Comparison of ENCODE assay signal across 8 cellular contexts in the genomic region with DNA sequence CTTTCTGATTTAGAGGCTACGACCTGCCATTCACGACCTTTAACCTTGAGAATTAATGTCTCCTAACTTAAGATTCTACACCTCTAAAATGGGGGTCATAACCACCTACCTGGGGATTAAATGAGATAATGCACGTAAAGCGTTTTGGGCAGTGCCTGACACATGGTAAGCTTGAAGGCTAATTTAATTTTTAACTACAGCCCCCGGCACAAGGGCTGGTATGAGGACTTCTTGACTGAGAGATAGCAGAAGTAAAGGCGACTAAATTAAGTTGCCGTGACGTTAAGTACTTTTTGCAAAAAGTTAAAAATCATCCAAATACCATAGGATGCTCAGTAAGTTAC. TPM values are rescaled to one million over a fixed set of nuclear protein-coding genes. Genes with fewer than 3 reads are reported as not detected.
DNase-seq lines count a peak whose midpoint lies in the region; ATAC-seq, FAIRE-seq and TF ChIP-seq lines count a peak whose summit lies in the region.

No MANE protein-coding gene starts in this region.

- no peaks in the 10 kb centered on the region for H3K27me3 ChIP-seq in CD4-positive, alpha-beta memory T cell (ENCODE audit: insufficient read depth, low read length)
- no peaks in the 10 kb centered on the region for H3K27me3 ChIP-seq in NT2/D1 (ENCODE audit: insufficient read depth, insufficient read length)
- H3K27me3 ChIP-seq in endodermal cell (ENCODE audit: control insufficient read depth, insufficient read depth, low read length, poor library complexity, severe bottlenecking) = no peaks in the 10 kb centered on the region
- no peaks in the 10 kb centered on the region for H3K27me3 ChIP-seq in neuronal stem cell (ENCODE audit: control insufficient read depth in 3 of 3, insufficient read depth in 3 of 3, low read depth in 1 of 3, low read length in 3 of 3)

- H2AK5ac ChIP-seq in neuronal stem cell (ENCODE audit: low read depth, low read length) = no peak overlapping the region

- H2BK15ac ChIP-seq in neuronal stem cell (ENCODE audit: low read length) = no peak overlapping the region

- ATAC-seq in HG03432 (IDR thresholded peaks at IDR 0.05; ENCODE audit: unreplicated experiment) = no peak

- H3K36me3 Mint-ChIP-seq in CD4-positive, alpha-beta memory T cell = peaks cover 5 to 21% of the 10 kb centered on the region in 2 donors
- no peaks in the 10 kb centered on the region for H3K36me3 Mint-ChIP-seq in endodermal cell (ENCODE audit: low read depth)

- H4K91ac ChIP-seq in neuronal stem cell (ENCODE audit: low read depth, low read length, poor library complexity) = no peak overlapping the region

- no peak overlapping the region for H3K14ac ChIP-seq in neuronal stem cell (ENCODE audit: low read length)

- 0 to 4% methylated on average over 5 to 8 of the region's 8 CpGs for WGBS in endodermal cell (ENCODE audit: insufficient coverage in 1 of 2, insufficient read length in 1 of 2), 2 experiments
- no CpG with 5 or more reads among the region's 8 CpGs for WGBS in neuronal stem cell (ENCODE audit: extremely low coverage in 2 of 2, insufficient read length in 2 of 2, insufficient replicate concordance in 1 of 2), 2 donors

- peaks cover 33 to 61% (median 47%) of the 10 kb centered on the region in 4 donors for H3K4me1 Mint-ChIP-seq in CD4-positive, alpha-beta memory T cell
- H3K4me1 Mint-ChIP-seq in endodermal cell = peaks cover 18% of the 10 kb centered on the region

- H3K9ac ChIP-seq in NT2/D1 (ENCODE audit: insufficient read length, low read depth) (peak overlapping the region; percentile 95), endodermal cell (ENCODE audit: extremely low read depth, low read length, poor library complexity, severe bottlenecking) (peak overlapping the region; percentile 71), neuronal stem cell (ENCODE audit: low read depth, low read length, poor library complexity) (no peak overlapping the region)

- CTCF ChIA-PET in CD4-positive, alpha-beta memory T cell (lab: Charles Lee; ENCODE audit: partially characterized antibody) = interaction anchor here (3.3 kb wide), 1 partner anchor 21 kb away, joined by 11 read pairs; no protein-coding TSS in a partner anchor

- FAIRE-seq in D721Med (lab: Jason Lieb, UNC) = no peak

- TF ChIP-seq CTCF in endodermal cell (conservative IDR thresholded peaks at IDR 0.05) (no peak), D721Med (IDR thresholded peaks at IDR 0.05; ENCODE audit: insufficient read depth, missing control alignments) (no peak)

- no peak overlapping the region for H3K18ac ChIP-seq in neuronal stem cell (ENCODE audit: low read length)

- no peaks in the 10 kb centered on the region for H3K79me1 ChIP-seq in neuronal stem cell (ENCODE audit: low read depth, low read length)

- H3K4ac ChIP-seq in neuronal stem cell (ENCODE audit: low read length) = no peak overlapping the region

- peak overlapping the region; percentile 76 to 99 (median 97) for H3K27ac Mint-ChIP-seq in CD4-positive, alpha-beta memory T cell
- H3K27ac Mint-ChIP-seq in endodermal cell = peak overlapping the region; percentile 95

- no peaks in the 10 kb centered on the region for H3K36me3 ChIP-seq in CD4-positive, alpha-beta memory T cell (ENCODE audit: insufficient read depth, low read length)
- H3K36me3 ChIP-seq in NT2/D1 (ENCODE audit: insufficient read depth, insufficient read length, low read length) = peaks cover 3% of the 10 kb centered on the region
- H3K36me3 ChIP-seq in endodermal cell (ENCODE audit: control insufficient read depth, insufficient read depth, low read length) = no peaks in the 10 kb centered on the region
- H3K36me3 ChIP-seq in neuronal stem cell (replicated peaks in 1 of 2; ENCODE audit: control insufficient read depth in 2 of 2, insufficient read depth in 2 of 2, low read length in 2 of 2) = peaks cover 0 to 11% of the 10 kb centered on the region in 2 donors

- H3K4me2 ChIP-seq in neuronal stem cell (ENCODE audit: insufficient read depth, low read length, poor library complexity, severe bottlenecking) = peak overlapping the region; percentile 41

- H4K8ac ChIP-seq in neuronal stem cell (ENCODE audit: low read depth, low read length) = no peak overlapping the region

- H3K9me3 Mint-ChIP-seq in CD4-positive, alpha-beta memory T cell = no peaks in the 10 kb centered on the region
- no peaks in the 10 kb centered on the region for H3K9me3 Mint-ChIP-seq in endodermal cell

- H3K4me1 ChIP-seq in CD4-positive, alpha-beta memory T cell (ENCODE audit: insufficient read depth, low read length) = peaks cover 30% of the 10 kb centered on the region
- H3K4me1 ChIP-seq in NT2/D1 (ENCODE audit: insufficient read depth, insufficient read length) = no peaks in the 10 kb centered on the region
- no peaks in the 10 kb centered on the region for H3K4me1 ChIP-seq in endodermal cell (ENCODE audit: control insufficient read depth, insufficient read depth, low read length)
- H3K4me1 ChIP-seq in neuronal stem cell (ENCODE audit: control insufficient read depth in 2 of 2, insufficient read depth in 1 of 2, low read depth in 1 of 2, low read length in 2 of 2) = peaks cover 3 to 12% of the 10 kb centered on the region in 2 donors

- POLR2A ChIA-PET in CD4-positive, alpha-beta memory T cell (lab: Charles Lee; ENCODE audit: partially characterized antibody) = interaction anchor here (0.9 to 7.5 kb wide), 6 partner anchors 15 to 241 kb away, joined by 3 to 94 read pairs (median 4); a partner anchor contains a TSS

- H2BK12ac ChIP-seq in neuronal stem cell (ENCODE audit: low read length) = no peak overlapping the region

- no peak overlapping the region for H2BK120ac ChIP-seq in neuronal stem cell (ENCODE audit: low read depth, low read length)

- DNase-seq in CD4-positive, alpha-beta memory T cell = no peak
- no peak for DNase-seq in NT2/D1 (ENCODE audit: low read depth, low spot score)
- no peak for DNase-seq in endodermal cell
- no peak for DNase-seq in neuronal stem cell (ENCODE audit: low spot score)
- no peak for DNase-seq in NK-92 treated with Interleukin-12 subunit alpha and Interleukin-12 subunit beta, amount 100 ng/mL, for 24 hours (lab: John Stamatoyannopoulos, UW)
- no peak for DNase-seq in HuH-7.5 (ENCODE audit: low spot score)
- DNase-seq in D721Med (ENCODE audit: insufficient read length, low spot score) = no peak

- peak overlapping the region; percentile 81 for H2AFZ ChIP-seq in neuronal stem cell (ENCODE audit: low read length)

- H3K27ac ChIP-seq in CD4-positive, alpha-beta memory T cell (ENCODE audit: low read depth, low read length) = peak overlapping the region; percentile 63
- no peak overlapping the region for H3K27ac ChIP-seq in endodermal cell (ENCODE audit: low read depth, low read length)
- no peak overlapping the region for H3K27ac ChIP-seq in neuronal stem cell (replicated peaks; ENCODE audit: low read length)

- H3K27me3 Mint-ChIP-seq in CD4-positive, alpha-beta memory T cell = no peaks in the 10 kb centered on the region
- H3K27me3 Mint-ChIP-seq in endodermal cell (ENCODE audit: insufficient read depth) = no peaks in the 10 kb centered on the region

- H2BK5ac ChIP-seq in neuronal stem cell (ENCODE audit: low read length) = no peak overlapping the region

- H3K4me3 ChIP-seq in CD4-positive, alpha-beta memory T cell (ENCODE audit: low read length in 2 of 2) = peak overlapping the region; percentile 79 to 86
- H3K4me3 ChIP-seq in NT2/D1 (ENCODE audit: insufficient read length, low read depth) (peak overlapping the region; percentile 88), endodermal cell (ENCODE audit: low read length) (peak overlapping the region; percentile 98), neuronal stem cell (ENCODE audit: low read length in 2 of 2) (peak overlapping the region; percentile 75 to 82)

- no peaks in the 10 kb centered on the region for H3K9me3 ChIP-seq in CD4-positive, alpha-beta memory T cell (ENCODE audit: control insufficient read depth in 1 of 2, low read length in 2 of 2)
- H3K9me3 ChIP-seq in NT2/D1 (ENCODE audit: insufficient read depth, low read length) (no peaks in the 10 kb centered on the region), endodermal cell (ENCODE audit: control insufficient read depth, low read length) (no peaks in the 10 kb centered on the region), neuronal stem cell (replicated peaks in 1 of 2; ENCODE audit: control insufficient read depth in 2 of 2, insufficient read depth in 1 of 2, low read depth in 1 of 2, low read length in 2 of 2) (no peaks in the 10 kb centered on the region)

- intact Hi-C loops in CD4-positive, alpha-beta memory T cell (cut with micrococcal nuclease) = loop anchor here (5.0 to 10.0 kb wide), 3 partner anchors 165 to 422 kb away; a partner anchor contains a TSS

- no peak overlapping the region for H3K23ac ChIP-seq in neuronal stem cell (ENCODE audit: low read depth, low read length, poor library complexity)

- H3K4me3 Mint-ChIP-seq in CD4-positive, alpha-beta memory T cell = peak overlapping the region; percentile 97 to 100 (median 100)
- peak overlapping the region; percentile 91 for H3K4me3 Mint-ChIP-seq in endodermal cell

RNA-seq across cellular contexts. Expression of a gene that starts 0.5 kb away (rescaled TPM):
- total RNA-seq in CD4-positive, alpha-beta memory T cell = 10 to 100 TPM; 24.1 to 26.1 TPM
- 10 to 100 TPM; 30.9 to 39.6 TPM for polyA plus RNA-seq in CD4-positive, alpha-beta memory T cell
- total RNA-seq in endodermal cell = 10 to 100 TPM; 29.8 to 30.9 TPM
- 31.9 TPM for polyA plus RNA-seq in endodermal cell (2013, experiment 1 of 2)
- polyA plus RNA-seq in endodermal cell (2013, experiment 2 of 2) = 33.6 TPM
- 25.6 TPM for polyA plus RNA-seq in neuronal stem cell (2013, experiment 1 of 2)
- 27.8 TPM for polyA plus RNA-seq in neuronal stem cell (2013, experiment 2 of 2)

RNA-seq across cellular contexts. Expression of a gene that starts 4.5 kb away (rescaled TPM):
- 10 to 100 TPM; 77.2 to 82.7 TPM for total RNA-seq in CD4-positive, alpha-beta memory T cell
- polyA plus RNA-seq in CD4-positive, alpha-beta memory T cell = 10 to 100 TPM; 49.8 to 78.9 TPM
- total RNA-seq in endodermal cell = 10 to 100 TPM; 96.8 to 99.9 TPM
- 108 TPM for polyA plus RNA-seq in endodermal cell (2013, experiment 1 of 2)
- 101 TPM for polyA plus RNA-seq in endodermal cell (2013, experiment 2 of 2)
- polyA plus RNA-seq in neuronal stem cell (2013, experiment 1 of 2) = 69.8 TPM
- polyA plus RNA-seq in neuronal stem cell (2013, experiment 2 of 2) = 68.5 TPM
